ENCODE assay signal across 8 cellular contexts in genomic region chr10:70404906-70405824, GRCh38. TPM values are rescaled to one million over a fixed set of nuclear protein-coding genes. Genes with fewer than 3 reads are reported as not detected.
DNase-seq lines count a peak whose midpoint lies in the region; ATAC-seq and TF ChIP-seq lines count a peak whose summit lies in the region.

No MANE protein-coding gene starts in this region.

- ATAC-seq in HG02588 (IDR thresholded peaks at IDR 0.05; ENCODE audit: unreplicated experiment) = peak; percentile 34
- peak; percentile 84 for ATAC-seq in left ventricle myocardium superior
- no peak for ATAC-seq in HG03521 (IDR thresholded peaks at IDR 0.05; ENCODE audit: unreplicated experiment)

- intact Hi-C loops in ascending aorta (cut with DNase I) (loop anchor here (1.0 to 2.0 kb wide), 5 partner anchors 23 to 172 kb away; partner anchors contain the start of genes LRRC20 and PPA1), left ventricle myocardium superior (cut with micrococcal nuclease) (no loop called here), posterior cingulate gyrus (cut with DNase I) (loop anchor here (1.0 kb wide), 1 partner anchor 23 kb away; the partner anchor contains the start of gene LRRC20)

- no peaks in the 10 kb centered on the region for H3K27me3 ChIP-seq in ascending aorta

- H3K9me3 ChIP-seq in ES-I3 (ENCODE audit: control insufficient read depth, insufficient read depth, low read length) (no peaks in the 10 kb centered on the region), ascending aorta (no peaks in the 10 kb centered on the region)

- peak; percentile 80 for DNase-seq in RKO (ENCODE audit: low spot score)
- DNase-seq in ascending aorta (ENCODE audit: low spot score in 2 of 2) = peak; percentile 81 to 94
- peak; percentile 80 for DNase-seq in left ventricle myocardium superior
- DNase-seq in posterior cingulate gyrus = peak; percentile 22 to 89 (median 48)
- no peak for DNase-seq in DMS79 treated with DMSO at 0.1 percent for 48 hours (lab: John Stamatoyannopoulos, UW)

- H3K4me1 ChIP-seq in ES-I3 (ENCODE audit: insufficient read depth, low read length) = peaks cover 5% of the 10 kb centered on the region
- peaks cover 6 to 30% of the 10 kb centered on the region in 2 donors for H3K4me1 ChIP-seq in ascending aorta

- TF ChIP-seq CTCF in ascending aorta (IDR thresholded peaks at IDR 0.05) = no peak

- peak overlapping the region; percentile 84 to 96 for H3K4me3 ChIP-seq in ascending aorta

- H3K9ac ChIP-seq in ES-I3 (ENCODE audit: low read depth, low read length) = peak overlapping the region; percentile 75

- H3K36me3 ChIP-seq in ES-I3 (ENCODE audit: insufficient read depth, low read length) (no peaks in the 10 kb centered on the region), ascending aorta (peaks cover 0 to 4% of the 10 kb centered on the region in 2 donors)

- H3K27ac ChIP-seq in ascending aorta = peak overlapping the region; percentile 98 to 100

RNA-seq across cellular contexts. Expression of gene EIF4EBP2, which starts 1.2 kb away (rescaled TPM):
- total RNA-seq in ascending aorta (35.4 TPM), left ventricle myocardium superior (88.4 TPM)

RNA-seq across cellular contexts. Expression of gene LRRC20, which starts 22.7 kb away (rescaled TPM):
- total RNA-seq in ascending aorta (21.1 TPM), left ventricle myocardium superior (60.9 TPM)

RNA-seq across cellular contexts. Expression of gene NODAL, which starts 36.3 kb away (rescaled TPM):
- not detected for total RNA-seq in ascending aorta
- total RNA-seq in left ventricle myocardium superior = not detected
